26 cellular contexts compared by ENCODE assay signal in genomic region chr11:70333206-70333605, GRCh38.
A peak's percentile ranks its signal among the peaks of the same experiment; 100 is the strongest.
DNase-seq lines count a peak whose midpoint lies in the region; ATAC-seq, FAIRE-seq and TF ChIP-seq lines count a peak whose summit lies in the region.
"Had no signal": no experiment of that assay in that cellular context is flagged by ENCODE, and none has a peak within 500 bp of the region (broad histone marks: within the 10 kb centered on the region; RNA-seq: fewer than 3 reads in every experiment).

No MANE protein-coding gene starts in this region.

- H3K27me3 ChIP-seq in heart left ventricle (no peaks in the 10 kb centered on the region), right cardiac atrium (ENCODE audit: control insufficient read depth, insufficient read depth) (no peaks in the 10 kb centered on the region), bronchial epithelial cell (ENCODE audit: control insufficient read depth, insufficient read depth, low read length) (no peaks in the 10 kb centered on the region), uterus (no peaks in the 10 kb centered on the region)
- H3K27me3 ChIP-seq: ascending aorta, vagina had no signal

- H3K9me3 ChIP-seq in heart left ventricle (no peaks in the 10 kb centered on the region), right cardiac atrium (ENCODE audit: control insufficient read depth, low read length) (no peaks in the 10 kb centered on the region), uterus (no peaks in the 10 kb centered on the region)
- H3K9me3 ChIP-seq: ascending aorta, vagina had no signal

- H3K4me3 ChIP-seq in heart left ventricle (no peak overlapping the region), right cardiac atrium (ENCODE audit: low read length) (no peak overlapping the region), bronchial epithelial cell (ENCODE audit: low read depth, low read length) (no peak overlapping the region), uterus (no peak overlapping the region)
- H3K4me3 ChIP-seq: ascending aorta, vagina had no signal

- peak in 3 of 4 donors; percentile 38 to 57 (median 48) for ATAC-seq in heart left ventricle
- no peak for ATAC-seq in right cardiac atrium
- no peak for ATAC-seq in GM21526 (IDR thresholded peaks at IDR 0.05; ENCODE audit: low FRiP score, unreplicated experiment)
- ATAC-seq: SK-N-SH treated with all-trans-retinoic acid at 6 μM for 48 hours had no signal

- H3K4me1 ChIP-seq in heart left ventricle (peaks cover 0 to 5% (median 0%) of the 10 kb centered on the region in 12 donors), right cardiac atrium (ENCODE audit: control insufficient read depth, insufficient read depth, low read length) (no peaks in the 10 kb centered on the region), uterus (no peaks in the 10 kb centered on the region)
- H3K4me1 ChIP-seq: ascending aorta, vagina had no signal

- intact Hi-C loops in heart left ventricle (cut with DNase I): loop anchor here in 1 of 10 donors (2.0 kb wide), 1 partner anchor 78 kb away; no protein-coding TSS in a partner anchor
- intact Hi-C loops in right cardiac atrium (cut with DNase I): no loop called here
- intact Hi-C loops in head of caudate nucleus (cut with DNase I): no loop called here
- intact Hi-C loops in uterus (cut with DNase I; ENCODE audit: low total_unique reads): no loop called here

- TF ChIP-seq POLR2A in heart left ventricle (IDR thresholded peaks at IDR 0.05) (no peak), uterus (IDR thresholded peaks at IDR 0.05) (no peak), GM12891 (IDR thresholded peaks at IDR 0.05; ENCODE audit: low read depth, low read length) (no peak)

- H3K27ac ChIP-seq in heart left ventricle (no peak overlapping the region), right cardiac atrium (ENCODE audit: low read length) (no peak overlapping the region), uterus (peak overlapping the region in 1 of 2 donors; percentile 13)
- H3K27ac ChIP-seq: ascending aorta, C4-2B, vagina had no signal

- 69 to 82% (median 73%) methylated on average over 13 of the region's 13 CpGs for WGBS in heart left ventricle, 4 donors
- 79% methylated on average over 13 of the region's 13 CpGs for WGBS in right cardiac atrium

- DNase-seq in heart left ventricle (no peak), right cardiac atrium (no peak), bronchial epithelial cell (ENCODE audit: low read depth) (no peak), head of caudate nucleus (peak; percentile 29 to 93 (median 62)), uterus (peak; percentile 24 to 58), GM12891 (ENCODE audit: insufficient read length, low spot score) (no peak), GM03348 (ENCODE audit: low spot score) (no peak)
- DNase-seq: activated CD4-positive, alpha-beta memory T cell treated with anti-CD3 and anti-CD28 coated beads, Interleukin-2, amount 10 ng/mL, durations not matched to agents 7 days and 5 days; activated CD4-positive, CD25-positive, alpha-beta regulatory T cell; activated naive CD4-positive, alpha-beta T cell treated with Interleukin-2 at 50 U/mL for 16 hours; activated T-cell treated with anti-CD3 and anti-CD28 coated beads, Interleukin-2, amount 50 U/mL, for 1 hour; DMS 273 treated with DMSO at 0.1 percent for 48 hours; GOT3; KG1; mammary epithelial cell; MV-4-11; NCI-H446 treated with DMSO at 0.1 percent for 48 hours; RPMI8226; stimulated activated CD4-positive, alpha-beta T cell treated with anti-CD3 and anti-CD28 coated beads, Interleukin-15, amount 100 ng/mL, for 24 hours had no signal

- FAIRE-seq in bronchial epithelial cell (lab: Jason Lieb, UNC) (peak; percentile 88), GM12891 (lab: Jason Lieb, UNC) (no peak)
- FAIRE-seq: G401.6, keratinocyte had no signal

- peaks cover 0 to 100% (median 99%) of the 10 kb centered on the region in 9 donors for H3K36me3 ChIP-seq in heart left ventricle
- peaks cover 29% of the 10 kb centered on the region for H3K36me3 ChIP-seq in bronchial epithelial cell (ENCODE audit: control insufficient read depth, insufficient read depth, low read length)
- no peaks in the 10 kb centered on the region for H3K36me3 ChIP-seq in uterus

- TF ChIP-seq CTCF in heart left ventricle (IDR thresholded peaks at IDR 0.05) (no peak), bronchial epithelial cell (IDR thresholded peaks at IDR 0.05; ENCODE audit: insufficient read depth, low read length, severe bottlenecking) (no peak), uterus (IDR thresholded peaks at IDR 0.05) (no peak)

TF ChIP-seq in GM12891, 5 proteins besides CTCF, POLR2A, EP300 and RAD21:
- TF ChIP-seq SPI1 (IDR thresholded peaks at IDR 0.05; ENCODE audit: low read depth, low read length): no peak

Comparison
In these comparisons a context has a peak if more than half of its experiments do, and no peak if none do; other contexts are left out.
1. ATAC-seq: peak in heart left ventricle (3 of 4); none in right cardiac atrium (0 of 2) and GM21526 (single experiment).
2. DNase-seq: peak in head of caudate nucleus (42 of 42) and uterus (2 of 2); none in heart left ventricle (0 of 5), right cardiac atrium (0 of 3), bronchial epithelial cell (single experiment), GM12891 (single experiment) and GM03348 (single experiment).